In genomic region chr12:45122776-45123380, GRCh38 we compare ENCODE assay signal across 9 cellular contexts.
DNase-seq lines count a peak whose midpoint lies in the region; ATAC-seq and TF ChIP-seq lines count a peak whose summit lies in the region.
"Had no signal": no experiment of that assay in that cellular context is flagged by ENCODE, and none has a peak within 500 bp of the region (broad histone marks: within the 10 kb centered on the region; RNA-seq: fewer than 3 reads in every experiment).

No MANE protein-coding gene starts in this region.

- CTCF ChIA-PET in GM10248 (lab: Yijun Ruan, JAX): no interaction called here

- H2BK120ac ChIP-seq in neuronal stem cell (ENCODE audit: low read depth, low read length): no peak overlapping the region

- no peak overlapping the region for H2BK5ac ChIP-seq in neuronal stem cell (ENCODE audit: low read length)

- no peak overlapping the region for H3K18ac ChIP-seq in neuronal stem cell (ENCODE audit: low read length)

- intact Hi-C loops in sigmoid colon (cut with DNase I): no loop called here

- H2BK12ac ChIP-seq in neuronal stem cell (ENCODE audit: low read length): no peak overlapping the region

- no CpG with 5 or more reads among the region's 6 CpGs for WGBS in neuronal stem cell (ENCODE audit: extremely low coverage in 2 of 2, insufficient read length in 2 of 2, insufficient replicate concordance in 1 of 2), 2 donors
- WGBS in sigmoid colon, 2 donors: 61 to 68% methylated on average over 6 of the region's 6 CpGs

- H4K8ac ChIP-seq in neuronal stem cell (ENCODE audit: low read depth, low read length): no peak overlapping the region

- H3K4me1 ChIP-seq in neuronal stem cell (ENCODE audit: control insufficient read depth in 2 of 2, insufficient read depth in 1 of 2, low read depth in 1 of 2, low read length in 2 of 2) (peaks cover 0 to 2% of the 10 kb centered on the region in 2 donors), sigmoid colon (no peaks in the 10 kb centered on the region)

- H3K36me3 Mint-ChIP-seq in chondrocyte (ENCODE audit: low read depth): no peaks in the 10 kb centered on the region

- no peaks in the 10 kb centered on the region for H3K36me3 ChIP-seq in neuronal stem cell (replicated peaks in 1 of 2; ENCODE audit: control insufficient read depth in 2 of 2, insufficient read depth in 2 of 2, low read length in 2 of 2)
- H3K36me3 ChIP-seq in sigmoid colon: no peaks in the 10 kb centered on the region

- H3K79me1 ChIP-seq in neuronal stem cell (ENCODE audit: low read depth, low read length): no peaks in the 10 kb centered on the region

- peaks cover 0 to 5% (median 0%) of the 10 kb centered on the region in 3 experiments for H3K27me3 ChIP-seq in neuronal stem cell (ENCODE audit: control insufficient read depth in 3 of 3, insufficient read depth in 3 of 3, low read depth in 1 of 3, low read length in 3 of 3)
- no peaks in the 10 kb centered on the region for H3K27me3 ChIP-seq in sigmoid colon

- H4K91ac ChIP-seq in neuronal stem cell (ENCODE audit: low read depth, low read length, poor library complexity): no peak overlapping the region

- H3K9me3 ChIP-seq in neuronal stem cell (replicated peaks in 1 of 2; ENCODE audit: control insufficient read depth in 2 of 2, insufficient read depth in 1 of 2, low read depth in 1 of 2, low read length in 2 of 2) (no peaks in the 10 kb centered on the region), sigmoid colon (no peaks in the 10 kb centered on the region)

- no peak overlapping the region for H3K27ac Mint-ChIP-seq in chondrocyte (ENCODE audit: unreplicated experiment)

- no peak for TF ChIP-seq CTCF in GM12865 (IDR thresholded peaks at IDR 0.05; ENCODE audit: insufficient read depth, low read depth, low read length, missing control alignments)
- TF ChIP-seq CTCF in chondrocyte (IDR thresholded peaks at IDR 0.05): peak; percentile 81
- TF ChIP-seq CTCF in sigmoid colon (IDR thresholded peaks at IDR 0.05): no peak
- no peak for TF ChIP-seq CTCF in GM10248 (IDR thresholded peaks at IDR 0.05; ENCODE audit: control extremely low read depth, extremely low read depth, low read depth, missing control alignments)

- no peak overlapping the region for H3K4ac ChIP-seq in neuronal stem cell (ENCODE audit: low read length)

- no peak overlapping the region for H3K4me2 ChIP-seq in neuronal stem cell (ENCODE audit: insufficient read depth, low read length, poor library complexity, severe bottlenecking)

- no peak overlapping the region for H3K14ac ChIP-seq in neuronal stem cell (ENCODE audit: low read length)

- DNase-seq in GM12865 (ENCODE audit: low read depth): peak; percentile 11
- peak; percentile 82 to 87 for DNase-seq in NCI-H1930 (lab: John Stamatoyannopoulos, UW)
- no peak for DNase-seq in chondrocyte (ENCODE audit: low spot score)
- DNase-seq in neuronal stem cell (ENCODE audit: low spot score): peak; percentile 42
- DNase-seq in sigmoid colon: no peak
- no peak for DNase-seq in NCI-H128 (lab: John Stamatoyannopoulos, UW; ENCODE audit: unreplicated experiment)
- no peak for DNase-seq in GM10248 (ENCODE audit: extremely low spot score)
- DNase-seq: stimulated activated naive CD4-positive, alpha-beta T cell treated with Interleukin-2 at 50 U/mL for 16 hours had no signal

- POLR2A ChIA-PET in GM10248 (lab: Yijun Ruan, JAX): no interaction called here

- H3K4me3 Mint-ChIP-seq in chondrocyte (ENCODE audit: unreplicated experiment): no peak overlapping the region

- H3K4me3 ChIP-seq in GM12865 (ENCODE audit: low read depth, low read length) (no peak overlapping the region), neuronal stem cell (ENCODE audit: low read length in 2 of 2) (no peak overlapping the region), sigmoid colon (no peak overlapping the region)

- no peaks in the 10 kb centered on the region for H3K4me1 Mint-ChIP-seq in chondrocyte (ENCODE audit: low read depth)

- no peak overlapping the region for H2AK5ac ChIP-seq in neuronal stem cell (ENCODE audit: low read depth, low read length)

- H3K23ac ChIP-seq in neuronal stem cell (ENCODE audit: low read depth, low read length, poor library complexity): no peak overlapping the region

- TF ChIP-seq POLR2A in sigmoid colon (IDR thresholded peaks at IDR 0.05): no peak

- no peaks in the 10 kb centered on the region for H3K9me3 Mint-ChIP-seq in chondrocyte (ENCODE audit: low read depth)

- H2BK15ac ChIP-seq in neuronal stem cell (ENCODE audit: low read length): no peak overlapping the region

- H2AFZ ChIP-seq in neuronal stem cell (ENCODE audit: low read length): no peak overlapping the region

- H3K27me3 Mint-ChIP-seq in chondrocyte (ENCODE audit: low read depth): peaks cover 25% of the 10 kb centered on the region

- ATAC-seq in GM18867 (IDR thresholded peaks at IDR 0.05; ENCODE audit: unreplicated experiment): no peak

- no peak overlapping the region for H3K27ac ChIP-seq in neuronal stem cell (replicated peaks; ENCODE audit: low read length)
- H3K27ac ChIP-seq in sigmoid colon: no peak overlapping the region

- no peak for TF ChIP-seq EP300 in sigmoid colon (IDR thresholded peaks at IDR 0.05)

- H3K9ac ChIP-seq in neuronal stem cell (ENCODE audit: low read depth, low read length, poor library complexity): no peak overlapping the region

Comparison
In these comparisons a context has a peak if more than half of its experiments do, and no peak if none do; other contexts are left out.
1. DNase-seq: peak in GM12865 (single experiment), NCI-H1930 (2 of 2) and neuronal stem cell (single experiment); none in chondrocyte (single experiment), sigmoid colon (single experiment), NCI-H128 (single experiment) and GM10248 (single experiment).